Comparison of ENCODE assay signal across 1 cellular context in genomic region chr22:31230871-31231621, GRCh38.
TF ChIP-seq lines count a peak whose summit lies in the region.

No MANE protein-coding gene starts in this region.

TF ChIP-seq in HepG2, 621 proteins besides CTCF, POLR2A, EP300 and RAD21 (continued from another document and continues in another):
- TF ChIP-seq ZNF598 (CRISPR knock-in tag; IDR thresholded peaks at IDR 0.05; ENCODE audit: borderline replicate concordance) = no peak
- TF ChIP-seq, protein P1, sequence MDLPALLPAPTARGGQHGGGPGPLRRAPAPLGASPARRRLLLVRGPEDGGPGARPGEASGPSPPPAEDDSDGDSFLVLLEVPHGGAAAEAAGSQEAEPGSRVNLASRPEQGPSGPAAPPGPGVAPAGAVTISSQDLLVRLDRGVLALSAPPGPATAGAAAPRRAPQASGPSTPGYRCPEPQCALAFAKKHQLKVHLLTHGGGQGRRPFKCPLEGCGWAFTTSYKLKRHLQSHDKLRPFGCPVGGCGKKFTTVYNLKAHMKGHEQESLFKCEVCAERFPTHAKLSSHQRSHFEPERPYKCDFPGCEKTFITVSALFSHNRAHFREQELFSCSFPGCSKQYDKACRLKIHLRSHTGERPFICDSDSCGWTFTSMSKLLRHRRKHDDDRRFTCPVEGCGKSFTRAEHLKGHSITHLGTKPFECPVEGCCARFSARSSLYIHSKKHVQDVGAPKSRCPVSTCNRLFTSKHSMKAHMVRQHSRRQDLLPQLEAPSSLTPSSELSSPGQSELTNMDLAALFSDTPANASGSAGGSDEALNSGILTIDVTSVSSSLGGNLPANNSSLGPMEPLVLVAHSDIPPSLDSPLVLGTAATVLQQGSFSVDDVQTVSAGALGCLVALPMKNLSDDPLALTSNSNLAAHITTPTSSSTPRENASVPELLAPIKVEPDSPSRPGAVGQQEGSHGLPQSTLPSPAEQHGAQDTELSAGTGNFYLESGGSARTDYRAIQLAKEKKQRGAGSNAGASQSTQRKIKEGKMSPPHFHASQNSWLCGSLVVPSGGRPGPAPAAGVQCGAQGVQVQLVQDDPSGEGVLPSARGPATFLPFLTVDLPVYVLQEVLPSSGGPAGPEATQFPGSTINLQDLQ (CRISPR knock-in tag; IDR thresholded peaks at IDR 0.05) = no peak
- no peak for TF ChIP-seq DDIT3 (CRISPR knock-in tag; IDR thresholded peaks at IDR 0.05)
- no peak for TF ChIP-seq ZNF513 (CRISPR knock-in tag; conservative IDR thresholded peaks at IDR 0.05)
- no peak for TF ChIP-seq KAT2B (IDR thresholded peaks at IDR 0.05; ENCODE audit: borderline replicate concordance, low read depth, low read length)
- no peak for TF ChIP-seq PHF5A (CRISPR knock-in tag; IDR thresholded peaks at IDR 0.05; ENCODE audit: low read depth, unreplicated experiment)
- no peak for TF ChIP-seq DRAP1 (CRISPR knock-in tag; IDR thresholded peaks at IDR 0.05)
- TF ChIP-seq, protein P2, sequence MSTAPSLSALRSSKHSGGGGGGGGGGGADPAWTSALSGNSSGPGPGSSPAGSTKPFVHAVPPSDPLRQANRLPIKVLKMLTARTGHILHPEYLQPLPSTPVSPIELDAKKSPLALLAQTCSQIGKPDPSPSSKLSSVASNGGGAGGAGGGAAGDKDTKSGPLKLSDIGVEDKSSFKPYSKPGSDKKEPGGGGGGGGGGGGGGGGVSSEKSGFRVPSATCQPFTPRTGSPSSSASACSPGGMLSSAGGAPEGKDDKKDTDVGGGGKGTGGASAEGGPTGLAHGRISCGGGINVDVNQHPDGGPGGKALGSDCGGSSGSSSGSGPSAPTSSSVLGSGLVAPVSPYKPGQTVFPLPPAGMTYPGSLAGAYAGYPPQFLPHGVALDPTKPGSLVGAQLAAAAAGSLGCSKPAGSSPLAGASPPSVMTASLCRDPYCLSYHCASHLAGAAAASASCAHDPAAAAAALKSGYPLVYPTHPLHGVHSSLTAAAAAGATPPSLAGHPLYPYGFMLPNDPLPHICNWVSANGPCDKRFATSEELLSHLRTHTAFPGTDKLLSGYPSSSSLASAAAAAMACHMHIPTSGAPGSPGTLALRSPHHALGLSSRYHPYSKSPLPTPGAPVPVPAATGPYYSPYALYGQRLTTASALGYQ (CRISPR knock-in tag; IDR thresholded peaks at IDR 0.05) = no peak
- TF ChIP-seq ZFYVE20 (CRISPR knock-in tag; IDR thresholded peaks at IDR 0.05; ENCODE audit: borderline replicate concordance, low read depth) = no peak
- TF ChIP-seq ZNF563 (CRISPR knock-in tag; IDR thresholded peaks at IDR 0.05) = no peak
- no peak for TF ChIP-seq ZNF615 (CRISPR knock-in tag; IDR thresholded peaks at IDR 0.05; ENCODE audit: borderline replicate concordance)
- TF ChIP-seq, protein P3, sequence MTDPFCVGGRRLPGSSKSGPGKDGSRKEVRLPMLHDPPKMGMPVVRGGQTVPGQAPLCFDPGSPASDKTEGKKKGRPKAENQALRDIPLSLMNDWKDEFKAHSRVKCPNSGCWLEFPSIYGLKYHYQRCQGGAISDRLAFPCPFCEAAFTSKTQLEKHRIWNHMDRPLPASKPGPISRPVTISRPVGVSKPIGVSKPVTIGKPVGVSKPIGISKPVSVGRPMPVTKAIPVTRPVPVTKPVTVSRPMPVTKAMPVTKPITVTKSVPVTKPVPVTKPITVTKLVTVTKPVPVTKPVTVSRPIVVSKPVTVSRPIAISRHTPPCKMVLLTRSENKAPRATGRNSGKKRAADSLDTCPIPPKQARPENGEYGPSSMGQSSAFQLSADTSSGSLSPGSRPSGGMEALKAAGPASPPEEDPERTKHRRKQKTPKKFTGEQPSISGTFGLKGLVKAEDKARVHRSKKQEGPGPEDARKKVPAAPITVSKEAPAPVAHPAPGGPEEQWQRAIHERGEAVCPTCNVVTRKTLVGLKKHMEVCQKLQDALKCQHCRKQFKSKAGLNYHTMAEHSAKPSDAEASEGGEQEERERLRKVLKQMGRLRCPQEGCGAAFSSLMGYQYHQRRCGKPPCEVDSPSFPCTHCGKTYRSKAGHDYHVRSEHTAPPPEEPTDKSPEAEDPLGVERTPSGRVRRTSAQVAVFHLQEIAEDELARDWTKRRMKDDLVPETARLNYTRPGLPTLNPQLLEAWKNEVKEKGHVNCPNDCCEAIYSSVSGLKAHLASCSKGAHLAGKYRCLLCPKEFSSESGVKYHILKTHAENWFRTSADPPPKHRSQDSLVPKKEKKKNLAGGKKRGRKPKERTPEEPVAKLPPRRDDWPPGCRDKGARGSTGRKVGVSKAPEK (CRISPR knock-in tag; IDR thresholded peaks at IDR 0.05; ENCODE audit: borderline replicate concordance) = no peak
- TF ChIP-seq, protein P4, sequence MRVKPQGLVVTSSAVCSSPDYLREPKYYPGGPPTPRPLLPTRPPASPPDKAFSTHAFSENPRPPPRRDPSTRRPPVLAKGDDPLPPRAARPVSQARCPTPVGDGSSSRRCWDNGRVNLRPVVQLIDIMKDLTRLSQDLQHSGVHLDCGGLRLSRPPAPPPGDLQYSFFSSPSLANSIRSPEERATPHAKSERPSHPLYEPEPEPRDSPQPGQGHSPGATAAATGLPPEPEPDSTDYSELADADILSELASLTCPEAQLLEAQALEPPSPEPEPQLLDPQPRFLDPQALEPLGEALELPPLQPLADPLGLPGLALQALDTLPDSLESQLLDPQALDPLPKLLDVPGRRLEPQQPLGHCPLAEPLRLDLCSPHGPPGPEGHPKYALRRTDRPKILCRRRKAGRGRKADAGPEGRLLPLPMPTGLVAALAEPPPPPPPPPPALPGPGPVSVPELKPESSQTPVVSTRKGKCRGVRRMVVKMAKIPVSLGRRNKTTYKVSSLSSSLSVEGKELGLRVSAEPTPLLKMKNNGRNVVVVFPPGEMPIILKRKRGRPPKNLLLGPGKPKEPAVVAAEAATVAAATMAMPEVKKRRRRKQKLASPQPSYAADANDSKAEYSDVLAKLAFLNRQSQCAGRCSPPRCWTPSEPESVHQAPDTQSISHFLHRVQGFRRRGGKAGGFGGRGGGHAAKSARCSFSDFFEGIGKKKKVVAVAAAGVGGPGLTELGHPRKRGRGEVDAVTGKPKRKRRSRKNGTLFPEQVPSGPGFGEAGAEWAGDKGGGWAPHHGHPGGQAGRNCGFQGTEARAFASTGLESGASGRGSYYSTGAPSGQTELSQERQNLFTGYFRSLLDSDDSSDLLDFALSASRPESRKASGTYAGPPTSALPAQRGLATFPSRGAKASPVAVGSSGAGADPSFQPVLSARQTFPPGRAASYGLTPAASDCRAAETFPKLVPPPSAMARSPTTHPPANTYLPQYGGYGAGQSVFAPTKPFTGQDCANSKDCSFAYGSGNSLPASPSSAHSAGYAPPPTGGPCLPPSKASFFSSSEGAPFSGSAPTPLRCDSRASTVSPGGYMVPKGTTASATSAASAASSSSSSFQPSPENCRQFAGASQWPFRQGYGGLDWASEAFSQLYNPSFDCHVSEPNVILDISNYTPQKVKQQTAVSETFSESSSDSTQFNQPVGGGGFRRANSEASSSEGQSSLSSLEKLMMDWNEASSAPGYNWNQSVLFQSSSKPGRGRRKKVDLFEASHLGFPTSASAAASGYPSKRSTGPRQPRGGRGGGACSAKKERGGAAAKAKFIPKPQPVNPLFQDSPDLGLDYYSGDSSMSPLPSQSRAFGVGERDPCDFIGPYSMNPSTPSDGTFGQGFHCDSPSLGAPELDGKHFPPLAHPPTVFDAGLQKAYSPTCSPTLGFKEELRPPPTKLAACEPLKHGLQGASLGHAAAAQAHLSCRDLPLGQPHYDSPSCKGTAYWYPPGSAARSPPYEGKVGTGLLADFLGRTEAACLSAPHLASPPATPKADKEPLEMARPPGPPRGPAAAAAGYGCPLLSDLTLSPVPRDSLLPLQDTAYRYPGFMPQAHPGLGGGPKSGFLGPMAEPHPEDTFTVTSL (CRISPR knock-in tag; IDR thresholded peaks at IDR 0.05; ENCODE audit: borderline replicate concordance) = 0 out of 2 replicates have a peak, but pooled peaks have one; percentile 47
- no peak for TF ChIP-seq ZNF451 (CRISPR knock-in tag; IDR thresholded peaks at IDR 0.05)
- TF ChIP-seq PLSCR1 (CRISPR knock-in tag; IDR thresholded peaks at IDR 0.05; ENCODE audit: borderline replicate concordance) = no peak
- TF ChIP-seq ZBTB2 (CRISPR knock-in tag; IDR thresholded peaks at IDR 0.05; ENCODE audit: low read depth) = no peak
- no peak; the same call in 1 of the 2 replicates for TF ChIP-seq ZNF12 (CRISPR knock-in tag; IDR thresholded peaks at IDR 0.05)
- no peak for TF ChIP-seq ZNF839 (CRISPR knock-in tag; IDR thresholded peaks at IDR 0.05; ENCODE audit: borderline replicate concordance)
- TF ChIP-seq, protein P5, sequence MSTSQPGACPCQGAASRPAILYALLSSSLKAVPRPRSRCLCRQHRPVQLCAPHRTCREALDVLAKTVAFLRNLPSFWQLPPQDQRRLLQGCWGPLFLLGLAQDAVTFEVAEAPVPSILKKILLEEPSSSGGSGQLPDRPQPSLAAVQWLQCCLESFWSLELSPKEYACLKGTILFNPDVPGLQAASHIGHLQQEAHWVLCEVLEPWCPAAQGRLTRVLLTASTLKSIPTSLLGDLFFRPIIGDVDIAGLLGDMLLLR (CRISPR knock-in tag; IDR thresholded peaks at IDR 0.05) = no peak
- TF ChIP-seq, protein P6, sequence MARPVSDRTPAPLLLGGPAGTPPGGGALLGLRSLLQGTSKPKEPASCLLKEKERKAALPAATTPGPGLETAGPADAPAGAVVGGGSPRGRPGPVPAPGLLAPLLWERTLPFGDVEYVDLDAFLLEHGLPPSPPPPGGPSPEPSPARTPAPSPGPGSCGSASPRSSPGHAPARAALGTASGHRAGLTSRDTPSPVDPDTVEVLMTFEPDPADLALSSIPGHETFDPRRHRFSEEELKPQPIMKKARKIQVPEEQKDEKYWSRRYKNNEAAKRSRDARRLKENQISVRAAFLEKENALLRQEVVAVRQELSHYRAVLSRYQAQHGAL (CRISPR knock-in tag; IDR thresholded peaks at IDR 0.05; ENCODE audit: not compliant biosample characterization) = no peak
- TF ChIP-seq SAP130 (CRISPR knock-in tag; IDR thresholded peaks at IDR 0.05; ENCODE audit: low read depth) = peak; percentile 76
- TF ChIP-seq ZC3H4 (CRISPR knock-in tag; IDR thresholded peaks at IDR 0.05; ENCODE audit: borderline replicate concordance) = no peak
- no peak for TF ChIP-seq ZNF24 (IDR thresholded peaks at IDR 0.05)
- no peak for TF ChIP-seq ZBTB1 (CRISPR knock-in tag; IDR thresholded peaks at IDR 0.05; ENCODE audit: borderline replicate concordance)
- no peak for TF ChIP-seq FOXP1 (IDR thresholded peaks at IDR 0.05)
- TF ChIP-seq FOXP1 (CRISPR knock-in tag; IDR thresholded peaks at IDR 0.05) = peak; percentile 51; the same call in 1 of the 2 replicates
- no peak for TF ChIP-seq ZNF234 (CRISPR knock-in tag; conservative IDR thresholded peaks at IDR 0.05)
- no peak for TF ChIP-seq DNMT1 (CRISPR knock-in tag; IDR thresholded peaks at IDR 0.05)
- TF ChIP-seq GTF3A (CRISPR knock-in tag; conservative IDR thresholded peaks at IDR 0.05) = no peak
- peak; percentile 59; the same call in 1 of the 2 replicates for TF ChIP-seq ARID5B (CRISPR knock-in tag; IDR thresholded peaks at IDR 0.05)
- no peak for TF ChIP-seq ZSCAN29 (CRISPR knock-in tag; conservative IDR thresholded peaks at IDR 0.05)
